In genomic region chr19:47609885-47610545, GRCh38 we compare ENCODE assay signal across 8 cellular contexts. TPM values are rescaled to one million over a fixed set of nuclear protein-coding genes. Genes with fewer than 3 reads are reported as not detected.
DNase-seq lines count a peak whose midpoint lies in the region; ATAC-seq and TF ChIP-seq lines count a peak whose summit lies in the region.

No MANE protein-coding gene starts in this region.

- no peak; the same call in 1 of the 2 replicates for TF ChIP-seq RAD21 in Ishikawa (IDR thresholded peaks at IDR 0.05; ENCODE audit: low read depth)

- ATAC-seq in HG02763 (IDR thresholded peaks at IDR 0.05; ENCODE audit: unreplicated experiment): no peak

- TF ChIP-seq CTCF in C4-2B (conservative IDR thresholded peaks at IDR 0.05): no peak
- TF ChIP-seq CTCF in VCaP (conservative IDR thresholded peaks at IDR 0.05): no peak
- TF ChIP-seq CTCF in kidney epithelial cell (IDR thresholded peaks at IDR 0.05; ENCODE audit: insufficient read depth, low read length, poor library complexity, severe bottlenecking): no peak

- peak; percentile 46 for DNase-seq in central memory CD4-positive, alpha-beta T cell
- no peak for DNase-seq in kidney epithelial cell (ENCODE audit: low read depth)
- peak; percentile 23 to 28 for DNase-seq in stimulated activated CD4-positive, alpha-beta T cell treated with anti-CD3 and anti-CD28 coated beads, Interleukin-1b, Interleukin-23, amount 100 ng/mL, for 4 hours (ENCODE audit: low read depth in 2 of 2)
- DNase-seq in H4 (ENCODE audit: low spot score): no peak

- no peak for TF ChIP-seq EP300 in Ishikawa (IDR thresholded peaks at IDR 0.05; ENCODE audit: borderline replicate concordance)

- no peaks in the 10 kb centered on the region for H3K36me3 ChIP-seq in kidney epithelial cell (ENCODE audit: control insufficient read depth, insufficient read depth, low read length)

- H3K27ac ChIP-seq in C4-2B (peak overlapping the region; percentile 100), VCaP (peak overlapping the region; percentile 97)

- H3K4me3 ChIP-seq in kidney epithelial cell (ENCODE audit: low read depth, low read length): peak overlapping the region; percentile 88

- no peaks in the 10 kb centered on the region for H3K27me3 ChIP-seq in kidney epithelial cell (ENCODE audit: control insufficient read depth, insufficient read depth, low read length)

TF ChIP-seq in Ishikawa, 13 proteins besides CTCF, POLR2A, EP300 and RAD21:
- TF ChIP-seq YY1 (IDR thresholded peaks at IDR 0.05; ENCODE audit: low read depth) (no peak), CREB1 (IDR thresholded peaks at IDR 0.05; ENCODE audit: low read depth) (no peak), TAF1 (IDR thresholded peaks at IDR 0.05; ENCODE audit: low read depth) (peak; percentile 29; the same call in 1 of the 2 replicates)
TF ChIP-seq in Ishikawa: peak in this region for 1.

RNA-seq across cellular contexts. Expression of gene BICRA, which starts 1.1 kb away (rescaled TPM):
- 11.2 and 13.8 TPM in 2 replicates for total RNA-seq in kidney epithelial cell
- 2.6 and 10.6 TPM in 2 replicates for total RNA-seq in H4 (2014; rRNA removed; shearing (Covaris generic))

RNA-seq across cellular contexts. Expression of gene ZNF541, which starts 37.1 kb away (rescaled TPM):
- total RNA-seq in kidney epithelial cell: not detected in 2 replicates
- total RNA-seq in H4 (2014; rRNA removed; shearing (Covaris generic)): not detected in 2 replicates

Comparison
In these comparisons a context has a peak if more than half of its experiments do, and no peak if none do; other contexts are left out.
1. DNase-seq: peak in central memory CD4-positive, alpha-beta T cell (single experiment) and stimulated activated CD4-positive, alpha-beta T cell treated with anti-CD3 and anti-CD28 coated beads, Interleukin-1b, Interleukin-23, amount 100 ng/mL, for 4 hours (2 of 2); none in kidney epithelial cell (single experiment) and H4 (single experiment).